8 cellular contexts compared by ENCODE assay signal in genomic region chr19:15194938-15195337, GRCh38. TPM values are rescaled to one million over a fixed set of nuclear protein-coding genes. Genes with fewer than 3 reads are reported as not detected.
DNase-seq lines count a peak whose midpoint lies in the region; ATAC-seq and TF ChIP-seq lines count a peak whose summit lies in the region.

No MANE protein-coding gene starts in this region.

- peaks cover 0 to 70% (median 36%) of the 10 kb centered on the region in 11 experiments; a peak in 18 of 22 replicates for H4K20me1 ChIP-seq in BLaER1 treated with 17β-estradiol and CSF1 and Interleukin-3, amounts not matched to agents 10 nM and 100 nM

- H3K4me3 Mint-ChIP-seq in osteocyte (ENCODE audit: unreplicated experiment) = peak overlapping the region; percentile 61

- H3K9me3 ChIP-seq in BLaER1 treated with 17β-estradiol and CSF1 and Interleukin-3, amounts not matched to agents 10 nM and 100 nM (replicated peaks in 1 of 11) = no peaks in the 10 kb centered on the region
- no peaks in the 10 kb centered on the region for H3K9me3 ChIP-seq in RWPE2 (ENCODE audit: severe bottlenecking)

- ATAC-seq in RWPE2 (ENCODE audit: low read depth) = no peak

- peak overlapping the region; percentile 78 for H3K27ac Mint-ChIP-seq in osteocyte (ENCODE audit: unreplicated experiment)

- peak overlapping the region; percentile 64 to 99 (median 81) for H3K4me2 ChIP-seq in BLaER1 treated with 17β-estradiol and CSF1 and Interleukin-3, amounts not matched to agents 10 nM and 100 nM

- H3K9ac ChIP-seq in BLaER1 treated with 17β-estradiol and CSF1 and Interleukin-3, amounts not matched to agents 10 nM and 100 nM = peak overlapping the region in 9 of 11 experiments; percentile 3 to 72 (median 47); a peak in 12 of 22 replicates

- peaks cover 34 to 56% (median 52%) of the 10 kb centered on the region in 10 experiments for H3K4me1 ChIP-seq in BLaER1 treated with 17β-estradiol and CSF1 and Interleukin-3, amounts not matched to agents 10 nM and 100 nM
- no peaks in the 10 kb centered on the region for H3K4me1 ChIP-seq in RWPE2 (ENCODE audit: insufficient read depth, poor library complexity, severe bottlenecking)

- H3K27ac ChIP-seq in BLaER1 treated with 17β-estradiol and CSF1 and Interleukin-3, amounts not matched to agents 10 nM and 100 nM = peak overlapping the region in 9 of 11 experiments; percentile 9 to 52 (median 35); a peak in 9 of 22 replicates
- no peak overlapping the region for H3K27ac ChIP-seq in RWPE2 (ENCODE audit: poor library complexity, severe bottlenecking)

- H3K9me3 Mint-ChIP-seq in osteocyte (ENCODE audit: unreplicated experiment) = no peaks in the 10 kb centered on the region

- H3K36me3 ChIP-seq in BLaER1 treated with 17β-estradiol and CSF1 and Interleukin-3, amounts not matched to agents 10 nM and 100 nM = peaks cover 32 to 50% (median 40%) of the 10 kb centered on the region in 11 experiments
- H3K36me3 ChIP-seq in RWPE2 (ENCODE audit: low read depth) = no peaks in the 10 kb centered on the region

- H3K4me1 Mint-ChIP-seq in osteocyte (ENCODE audit: unreplicated experiment) = peaks cover 35% of the 10 kb centered on the region

- DNase-seq in RWPE2 (ENCODE audit: low spot score) = no peak
- peak; percentile 52 for DNase-seq in fibroblast of the aortic adventitia (ENCODE audit: low read depth)
- no peak for DNase-seq in osteocyte (ENCODE audit: extremely low spot score, unreplicated experiment)
- no peak for DNase-seq in NCI-H1092 (lab: John Stamatoyannopoulos, UW)
- DNase-seq in GM19240 (ENCODE audit: insufficient read length, low spot score) = no peak
- DNase-seq in activated T-cell treated with anti-CD3 and anti-CD28 coated beads for 4 hours = no peak
- DNase-seq in retina = no peak

- peak overlapping the region in 7 of 10 experiments; percentile 25 to 68 (median 55); a peak in 9 of 20 replicates for H3K4me3 ChIP-seq in BLaER1 treated with 17β-estradiol and CSF1 and Interleukin-3, amounts not matched to agents 10 nM and 100 nM
- peak overlapping the region; percentile 38 for H3K4me3 ChIP-seq in RWPE2 (ENCODE audit: severe bottlenecking)
- peak overlapping the region; percentile 31 for H3K4me3 ChIP-seq in fibroblast of the aortic adventitia (ENCODE audit: low read depth, low read length)

- no peaks in the 10 kb centered on the region for H3K27me3 Mint-ChIP-seq in osteocyte (ENCODE audit: unreplicated experiment)

- H3K27me3 ChIP-seq in BLaER1 treated with 17β-estradiol and CSF1 and Interleukin-3, amounts not matched to agents 10 nM and 100 nM = no peaks in the 10 kb centered on the region
- peaks cover 5% of the 10 kb centered on the region for H3K27me3 ChIP-seq in RWPE2 (ENCODE audit: insufficient read depth, poor library complexity, severe bottlenecking)

- TF ChIP-seq CTCF in RWPE2 (IDR thresholded peaks at IDR 0.05; ENCODE audit: poor library complexity, severe bottlenecking) = no peak
- no peak for TF ChIP-seq CTCF in fibroblast of the aortic adventitia (IDR thresholded peaks at IDR 0.05; ENCODE audit: insufficient read depth, low read length)
- TF ChIP-seq CTCF in osteocyte (IDR thresholded peaks at IDR 0.05) = no peak

- H3K36me3 Mint-ChIP-seq in osteocyte (ENCODE audit: unreplicated experiment) = peaks cover 19% of the 10 kb centered on the region

RNA-seq across cellular contexts. Expression of gene NOTCH3, which starts 5.9 kb away (rescaled TPM):
- 39.4 and 44.4 TPM in 2 replicates for total RNA-seq in fibroblast of the aortic adventitia (ENCODE audit: low replicate concordance)
- total RNA-seq in osteocyte = 178 and 200 TPM in 2 replicates

RNA-seq across cellular contexts. Expression of gene EPHX3, which starts 37.3 kb away (rescaled TPM):
- total RNA-seq in fibroblast of the aortic adventitia (ENCODE audit: low replicate concordance) (0.09 TPM in 1 of 2 replicates, not detected in the other), osteocyte (not detected in 2 replicates)
